ENCODE assay signal across 16 cellular contexts in the genomic region with DNA sequence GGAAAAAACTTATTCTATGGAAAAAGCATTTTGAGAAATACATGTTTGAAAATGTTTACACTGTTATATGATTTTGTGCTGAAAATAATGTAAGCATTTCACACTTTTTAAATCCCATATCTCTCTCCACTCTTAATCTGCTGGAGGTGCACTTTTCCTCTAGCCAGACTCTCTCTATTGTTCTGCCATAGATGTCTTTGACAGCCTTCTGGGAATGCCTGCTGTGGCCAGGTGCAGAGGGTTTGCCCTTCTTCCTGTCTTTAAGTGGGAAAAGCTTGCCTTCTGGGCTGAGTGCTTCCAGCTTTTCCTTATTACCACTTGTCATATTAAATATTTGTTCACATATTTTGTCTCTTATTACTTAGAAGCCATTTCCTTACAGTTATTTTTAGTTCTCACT.
"Had no signal": no experiment of that assay in that cellular context is flagged by ENCODE, and none has a peak within 500 bp of the region (broad histone marks: within the 10 kb centered on the region; RNA-seq: fewer than 3 reads in every experiment).

No MANE protein-coding gene starts in this region.

- H3K4me1 ChIP-seq: body of pancreas, spleen, tibial artery, uterus had no signal

- DNase-seq: activated CD4-positive, alpha-beta T cell treated with anti-CD3 and anti-CD28 coated beads for 1 hour; activated CD4-positive, alpha-beta T cell treated with anti-CD3 and anti-CD28 coated beads, Interleukin-2, amount 50 U/mL, for 48 hours; activated CD8-positive, alpha-beta memory T cell treated with anti-CD3 and anti-CD28 coated beads, Interleukin-2, amount 10 ng/mL, durations not matched to agents 7 days and 5 days; activated effector memory CD4-positive, alpha-beta T cell treated with Interleukin-2 at 50 U/mL for 16 hours; activated T-cell treated with anti-CD3 and anti-CD28 coated beads, Interleukin-2, amount 50 U/mL, for 24 hours; body of pancreas; mammary epithelial cell; spleen; stimulated activated CD4-positive, alpha-beta T cell treated with anti-CD3 and anti-CD28 coated beads, Interleukin-1b, Interleukin-23, amount 100 ng/mL, for 48 hours; tibial artery; uterus had no signal

- H3K27me3 Mint-ChIP-seq: activated CD8-positive, alpha-beta memory T cell treated with anti-CD3 and anti-CD28 coated beads, Interleukin-2, amount 10 ng/mL, durations not matched to agents 7 days and 5 days; dendritic cell treated with granulocyte-macrophage colony-stimulating factor and Interleukin-4, amounts not matched to agents 40 ng/mL and 50 ng/mL, for 4 days; natural killer cell treated with Interleukin-12 subunit alpha and Interleukin-12 subunit beta and Interleukin-15 and Interleukin-18, amount 100 ng/mL, for 72 hours had no signal

- H3K9me3 ChIP-seq: body of pancreas, tibial artery, uterus had no signal

- H3K27ac ChIP-seq: body of pancreas, spleen, tibial artery, uterus had no signal

- H3K36me3 Mint-ChIP-seq: activated CD8-positive, alpha-beta memory T cell treated with anti-CD3 and anti-CD28 coated beads, Interleukin-2, amount 10 ng/mL, durations not matched to agents 7 days and 5 days; activated naive CD4-positive, alpha-beta T cell treated with anti-CD3 and anti-CD28 coated beads, Interleukin-2, amount 50 U/mL, for 24 hours; natural killer cell treated with Interleukin-12 subunit alpha and Interleukin-12 subunit beta and Interleukin-15 and Interleukin-18, amount 100 ng/mL, for 72 hours; stimulated activated memory B cell treated with anti-CD40 and anti-IgM and Interleukin-4, amounts not matched to agents 10 μg/mL and 1 μg/mL and 100 μg/mL, for 72 hours had no signal

- H3K27ac Mint-ChIP-seq: activated CD8-positive, alpha-beta memory T cell treated with anti-CD3 and anti-CD28 coated beads, Interleukin-2, amount 10 ng/mL, durations not matched to agents 7 days and 5 days; activated naive CD4-positive, alpha-beta T cell treated with anti-CD3 and anti-CD28 coated beads, Interleukin-2, amount 50 U/mL, for 24 hours; activated T-cell treated with anti-CD3 and anti-CD28 coated beads, Interleukin-2, amount 50 U/mL, for 24 hours; dendritic cell treated with granulocyte-macrophage colony-stimulating factor and Interleukin-4, amounts not matched to agents 40 ng/mL and 50 ng/mL, for 4 days; natural killer cell treated with Interleukin-12 subunit alpha and Interleukin-12 subunit beta and Interleukin-15 and Interleukin-18, amount 100 ng/mL, for 72 hours; stimulated activated memory B cell treated with anti-CD40 and anti-IgM and Interleukin-4, amounts not matched to agents 10 μg/mL and 1 μg/mL and 100 μg/mL, for 72 hours had no signal

- H3K27me3 ChIP-seq: body of pancreas, spleen, tibial artery, uterus had no signal

- H3K9me3 Mint-ChIP-seq: dendritic cell treated with granulocyte-macrophage colony-stimulating factor and Interleukin-4, amounts not matched to agents 40 ng/mL and 50 ng/mL, for 4 days had no signal

- H3K4me3 Mint-ChIP-seq: activated CD8-positive, alpha-beta memory T cell treated with anti-CD3 and anti-CD28 coated beads, Interleukin-2, amount 10 ng/mL, durations not matched to agents 7 days and 5 days; activated naive CD4-positive, alpha-beta T cell treated with anti-CD3 and anti-CD28 coated beads, Interleukin-2, amount 50 U/mL, for 24 hours; activated T-cell treated with anti-CD3 and anti-CD28 coated beads, Interleukin-2, amount 50 U/mL, for 24 hours; central memory CD8-positive, alpha-beta T cell; dendritic cell treated with granulocyte-macrophage colony-stimulating factor and Interleukin-4, amounts not matched to agents 40 ng/mL and 50 ng/mL, for 4 days; natural killer cell treated with Interleukin-12 subunit alpha and Interleukin-12 subunit beta and Interleukin-15 and Interleukin-18, amount 100 ng/mL, for 72 hours; stimulated activated memory B cell treated with anti-CD40 and anti-IgM and Interleukin-4, amounts not matched to agents 10 μg/mL and 1 μg/mL and 100 μg/mL, for 72 hours had no signal

- H3K4me1 Mint-ChIP-seq: activated CD8-positive, alpha-beta memory T cell treated with anti-CD3 and anti-CD28 coated beads, Interleukin-2, amount 10 ng/mL, durations not matched to agents 7 days and 5 days; activated naive CD4-positive, alpha-beta T cell treated with anti-CD3 and anti-CD28 coated beads, Interleukin-2, amount 50 U/mL, for 24 hours; central memory CD8-positive, alpha-beta T cell; stimulated activated memory B cell treated with anti-CD40 and anti-IgM and Interleukin-4, amounts not matched to agents 10 μg/mL and 1 μg/mL and 100 μg/mL, for 72 hours had no signal
